Comparison of ENCODE assay signal across 15 cellular contexts in genomic region chr6:30234361-30234760, GRCh38.
"Had no signal": no experiment of that assay in that cellular context is flagged by ENCODE, and none has a peak within 500 bp of the region (broad histone marks: within the 10 kb centered on the region; RNA-seq: fewer than 3 reads in every experiment).

No MANE protein-coding gene starts in this region.

- H3K9me3 ChIP-seq: esophagus muscularis mucosa, gastroesophageal sphincter, ovary, spleen, testis, upper lobe of right lung had no signal

- H3K27me3 ChIP-seq: esophagus muscularis mucosa, gastroesophageal sphincter, ovary, spleen, testis, upper lobe of right lung had no signal

- DNase-seq: activated CD4-positive, alpha-beta memory T cell treated with anti-CD3 and anti-CD28 coated beads, Interleukin-2, amount 10 ng/mL, durations not matched to agents 7 days and 5 days; activated CD4-positive, alpha-beta T cell treated with anti-CD3 and anti-CD28 coated beads for 4 hours; activated effector memory CD4-positive, alpha-beta T cell treated with Interleukin-2 at 50 U/mL for 16 hours; activated T-cell treated with anti-CD3 and anti-CD28 coated beads, Interleukin-2, amount 50 U/mL, for 24 hours; caudate nucleus; islet precursor cell; ovary; spleen; stimulated activated naive CD8-positive, alpha-beta T cell treated with anti-CD3 and anti-CD28 coated beads, Interleukin-15, amount 100 ng/mL, for 72 hours; T-helper 17 cell; testis; upper lobe of right lung had no signal

- ATAC-seq: gastroesophageal sphincter; sciatic nerve; stimulated activated naive CD8-positive, alpha-beta T cell treated with anti-CD3 and anti-CD28 coated beads, Interleukin-15, amount 100 ng/mL, for 72 hours; T-helper 17 cell; upper lobe of right lung had no signal

- H3K4me3 ChIP-seq: esophagus muscularis mucosa, gastroesophageal sphincter, ovary, spleen, testis, upper lobe of right lung had no signal

- H3K4me1 ChIP-seq: esophagus muscularis mucosa, gastroesophageal sphincter, spleen, testis, upper lobe of right lung had no signal

- H3K27ac ChIP-seq: esophagus muscularis mucosa, gastroesophageal sphincter, ovary, spleen, testis, upper lobe of right lung had no signal

- H3K36me3 ChIP-seq: esophagus muscularis mucosa, gastroesophageal sphincter, ovary, spleen, upper lobe of right lung had no signal
